30 cellular contexts compared by ENCODE assay signal in genomic region chr6:69494595-69494994, GRCh38.
"Had no signal": no experiment of that assay in that cellular context is flagged by ENCODE, and none has a peak within 500 bp of the region (broad histone marks: within the 10 kb centered on the region; RNA-seq: fewer than 3 reads in every experiment).

No MANE protein-coding gene starts in this region.

- DNase-seq: activated effector memory CD4-positive, alpha-beta T cell treated with anti-CD3 and anti-CD28 coated beads, Interleukin-2, amount 50 U/mL, for 16 hours; activated effector memory CD4-positive, alpha-beta T cell treated with Interleukin-2 at 50 U/mL for 16 hours; activated gamma-delta T cell; activated gamma-delta T cell treated with Interleukin-2 at 50 U/mL for 16 hours; activated naive CD4-positive, alpha-beta T cell; activated naive CD4-positive, alpha-beta T cell treated with anti-CD3 and anti-CD28 coated beads for 36 hours; activated naive CD4-positive, alpha-beta T cell treated with anti-CD3 and anti-CD28 coated beads, Interleukin-2, amount 10 ng/mL, durations not matched to agents 7 days and 5 days; activated naive CD4-positive, alpha-beta T cell treated with anti-CD3 and anti-CD28 coated beads, Interleukin-2, amount 50 U/mL, for 16 hours; activated naive CD4-positive, alpha-beta T cell treated with Interleukin-2 at 50 U/mL for 16 hours; activated naive CD8-positive, alpha-beta T cell treated with anti-CD3 and anti-CD28 coated beads for 36 hours; activated naive CD8-positive, alpha-beta T cell treated with anti-CD3 and anti-CD28 coated beads, Interleukin-2, amount 10 ng/mL, durations not matched to agents 7 days and 5 days; activated naive CD8-positive, alpha-beta T cell treated with anti-CD3 and anti-CD28 coated beads, Interleukin-2, amount 50 U/mL, for 24 hours; activated T-cell treated with anti-CD3 and anti-CD28 coated beads, Interleukin-2, amount 50 U/mL, for 4 hours; activated T-cell treated with anti-CD3 and anti-CD28 coated beads, Interleukin-2, amount 50 U/mL, for 48 hours; activated T-cell treated with anti-CD3 and anti-CD28 coated beads, Interleukin-2, amount 50 U/mL, for 72 hours; adrenal gland; amniotic stem cell; amygdala; anterior cingulate cortex; aorta; body of pancreas; brain microvascular endothelial cell; caudate nucleus; central memory CD4-positive, alpha-beta T cell; cerebellar nuclear complex had no signal

- H3K4me1 ChIP-seq: adrenal gland, ascending aorta, body of pancreas, breast epithelium had no signal

- H3K9me3 ChIP-seq: adrenal gland, body of pancreas had no signal

- H3K36me3 ChIP-seq: adrenal gland, ascending aorta, brain microvascular endothelial cell, breast epithelium, cardiac muscle cell had no signal

- ATAC-seq: activated naive CD4-positive, alpha-beta T cell treated with anti-CD3 and anti-CD28 coated beads, Interleukin-2, amount 50 U/mL, for 72 hours; activated naive CD8-positive, alpha-beta T cell treated with anti-CD3 and anti-CD28 coated beads, Interleukin-2, amount 50 U/mL, for 24 hours; activated T-cell treated with anti-CD3 and anti-CD28 coated beads, Interleukin-2, amount 50 U/mL, for 4 hours; activated T-cell treated with anti-CD3 and anti-CD28 coated beads, Interleukin-2, amount 50 U/mL, for 72 hours; activated T-helper 17 cell treated with anti-CD3 and anti-CD28 coated beads, Interleukin-2, amount 50 U/mL, for 72 hours; body of pancreas had no signal

- H3K4me3 ChIP-seq: adrenal gland, ascending aorta, body of pancreas, breast epithelium, cardiac muscle cell had no signal

- H3K27ac ChIP-seq: adrenal gland, ascending aorta, body of pancreas, brain microvascular endothelial cell, breast epithelium, cardiac muscle cell had no signal
